ENCODE assay signal across 8 cellular contexts in genomic region chr2:132651115-132652099, GRCh38. TPM values are rescaled to one million over a fixed set of nuclear protein-coding genes. Genes with fewer than 3 reads are reported as not detected.
A peak's percentile ranks its signal among the peaks of the same experiment; 100 is the strongest.
DNase-seq lines count a peak whose midpoint lies in the region; ATAC-seq and TF ChIP-seq lines count a peak whose summit lies in the region.

No MANE protein-coding gene starts in this region.

- no peak overlapping the region for H3K4me2 ChIP-seq in parathyroid adenoma (ENCODE audit: low read length)

- no peaks in the 10 kb centered on the region for H3K36me3 Mint-ChIP-seq in activated T-helper 17 cell treated with anti-CD3 and anti-CD28 coated beads, Interleukin-2, amount 50 U/mL, for 72 hours (ENCODE audit: low read depth)

- intact Hi-C loops in esophagus muscularis mucosa (cut with DNase I) = no loop called here

- ATAC-seq in activated T-helper 17 cell treated with anti-CD3 and anti-CD28 coated beads, Interleukin-2, amount 50 U/mL, for 72 hours (replicated peaks) = no peak

- H3K4me1 ChIP-seq in esophagus muscularis mucosa = no peaks in the 10 kb centered on the region
- H3K4me1 ChIP-seq in parathyroid adenoma = peaks cover 6% of the 10 kb centered on the region

- H3K9me3 Mint-ChIP-seq in activated T-helper 17 cell treated with anti-CD3 and anti-CD28 coated beads, Interleukin-2, amount 50 U/mL, for 72 hours = no peaks in the 10 kb centered on the region

- WGBS in esophagus muscularis mucosa = 73% methylated on average over 13 of the region's 13 CpGs

- no peak for TF ChIP-seq EP300 in esophagus muscularis mucosa (IDR thresholded peaks at IDR 0.05)

- no peak overlapping the region for H3K27ac Mint-ChIP-seq in activated T-helper 17 cell treated with anti-CD3 and anti-CD28 coated beads, Interleukin-2, amount 50 U/mL, for 72 hours

- H3K27me3 ChIP-seq in esophagus muscularis mucosa (peaks cover 0 to 8% (median 0%) of the 10 kb centered on the region in 4 donors), parathyroid adenoma (ENCODE audit: control insufficient read depth, insufficient read depth, low read length) (no peaks in the 10 kb centered on the region)

- DNase-seq in GM12865 (ENCODE audit: low read depth) = peak; percentile 11
- DNase-seq in NCI-H2227 (lab: John Stamatoyannopoulos, UW; ENCODE audit: unreplicated experiment) = peak; percentile 78
- no peak for DNase-seq in esophagus muscularis mucosa (ENCODE audit: extremely low spot score)
- no peak for DNase-seq in activated CD8-positive, alpha-beta memory T cell treated with anti-CD3 and anti-CD28 coated beads, Interleukin-2, amount 50 U/mL, for 4 hours
- no peak for DNase-seq in occipital lobe (lab: John Stamatoyannopoulos, UW)
- no peak for DNase-seq in activated T-cell treated with anti-CD3 and anti-CD28 coated beads, Interleukin-2, amount 50 U/mL, for 48 hours

- no peaks in the 10 kb centered on the region for H3K4me1 Mint-ChIP-seq in activated T-helper 17 cell treated with anti-CD3 and anti-CD28 coated beads, Interleukin-2, amount 50 U/mL, for 72 hours

- no peaks in the 10 kb centered on the region for H3K79me2 ChIP-seq in parathyroid adenoma

- peaks cover 10% of the 10 kb centered on the region for H3K27me3 Mint-ChIP-seq in activated T-helper 17 cell treated with anti-CD3 and anti-CD28 coated beads, Interleukin-2, amount 50 U/mL, for 72 hours

- TF ChIP-seq CTCF in GM12865 (IDR thresholded peaks at IDR 0.05; ENCODE audit: insufficient read depth, low read depth, low read length, missing control alignments) (no peak), esophagus muscularis mucosa (IDR thresholded peaks at IDR 0.05) (peak; percentile 19 to 62 (median 21)), parathyroid adenoma (IDR thresholded peaks at IDR 0.05) (peak; percentile 79)

- H3K27ac ChIP-seq in esophagus muscularis mucosa (replicated peaks in 1 of 4) (no peak overlapping the region), parathyroid adenoma (no peak overlapping the region)

- H3K9me3 ChIP-seq in esophagus muscularis mucosa (no peaks in the 10 kb centered on the region), parathyroid adenoma (ENCODE audit: control insufficient read depth, low read length) (no peaks in the 10 kb centered on the region)

- peak overlapping the region; percentile 36 for H2AFZ ChIP-seq in parathyroid adenoma

- TF ChIP-seq POLR2A in esophagus muscularis mucosa (IDR thresholded peaks at IDR 0.05; ENCODE audit: low read depth) = no peak

- H3K9ac ChIP-seq in parathyroid adenoma = no peak overlapping the region

- H3K4me3 Mint-ChIP-seq in activated T-helper 17 cell treated with anti-CD3 and anti-CD28 coated beads, Interleukin-2, amount 50 U/mL, for 72 hours = no peak overlapping the region

- H3K4me3 ChIP-seq in GM12865 (ENCODE audit: low read depth, low read length) (no peak overlapping the region), esophagus muscularis mucosa (no peak overlapping the region), parathyroid adenoma (ENCODE audit: low read depth, low read length) (no peak overlapping the region)

- H3K36me3 ChIP-seq in esophagus muscularis mucosa (no peaks in the 10 kb centered on the region), parathyroid adenoma (ENCODE audit: control insufficient read depth, insufficient read depth, low read length) (no peaks in the 10 kb centered on the region)

RNA-seq across cellular contexts. Expression of gene LYPD1, which starts 18.6 kb away (rescaled TPM):
- total RNA-seq in esophagus muscularis mucosa (1 to 10 TPM in 1 of 4 donors, under 1 TPM in 2, not detected in 1; 0.66 to 5.4 (median 0.71) TPM), occipital lobe (17.8 TPM)
- total RNA-seq in activated T-helper 17 cell treated with anti-CD3 and anti-CD28 coated beads, Interleukin-2, amount 50 U/mL, for 72 hours = not detected

Comparison
In these comparisons a context has a peak if more than half of its experiments do, and no peak if none do; other contexts are left out.
1. DNase-seq: peak in GM12865 (single experiment) and NCI-H2227 (single experiment); none in esophagus muscularis mucosa (single experiment), activated CD8-positive, alpha-beta memory T cell treated with anti-CD3 and anti-CD28 coated beads, Interleukin-2, amount 50 U/mL, for 4 hours (single experiment), occipital lobe (single experiment) and activated T-cell treated with anti-CD3 and anti-CD28 coated beads, Interleukin-2, amount 50 U/mL, for 48 hours (0 of 2).